In genomic region chr12:10191865-10192264, GRCh38 we compare ENCODE assay signal across 17 cellular contexts. TPM values are rescaled to one million over a fixed set of nuclear protein-coding genes. Genes with fewer than 3 reads are reported as not detected.
DNase-seq lines count a peak whose midpoint lies in the region; ATAC-seq, FAIRE-seq and TF ChIP-seq lines count a peak whose summit lies in the region.
"Had no signal": no experiment of that assay in that cellular context is flagged by ENCODE, and none has a peak within 500 bp of the region (broad histone marks: within the 10 kb centered on the region; RNA-seq: fewer than 3 reads in every experiment).

No MANE protein-coding gene starts in this region.

- H3K27me3 ChIP-seq in bronchial epithelial cell (ENCODE audit: control insufficient read depth, insufficient read depth, low read length): no peaks in the 10 kb centered on the region
- H3K27me3 ChIP-seq: cardiac muscle cell had no signal

- no peaks in the 10 kb centered on the region for H3K36me3 ChIP-seq in bronchial epithelial cell (ENCODE audit: control insufficient read depth, insufficient read depth, low read length)
- H3K36me3 ChIP-seq: cardiac muscle cell had no signal

- H3K4me1 Mint-ChIP-seq in stimulated activated memory B cell treated with anti-CD40 and anti-IgM and Interleukin-4, amounts not matched to agents 10 μg/mL and 1 μg/mL and 100 μg/mL, for 72 hours: peaks cover 18% of the 10 kb centered on the region

- no peaks in the 10 kb centered on the region for H3K9me3 Mint-ChIP-seq in stimulated activated memory B cell treated with anti-CD40 and anti-IgM and Interleukin-4, amounts not matched to agents 10 μg/mL and 1 μg/mL and 100 μg/mL, for 72 hours

- ATAC-seq in GM21381 (IDR thresholded peaks at IDR 0.05; ENCODE audit: unreplicated experiment): no peak
- ATAC-seq in stimulated activated memory B cell treated with anti-CD40 and anti-IgM and Interleukin-4, amounts not matched to agents 10 μg/mL and 1 μg/mL and 100 μg/mL, for 72 hours: no peak

- no peak for FAIRE-seq in bronchial epithelial cell (lab: Jason Lieb, UNC)
- FAIRE-seq: endothelial cell of umbilical vein, GM18507 had no signal

- no peak overlapping the region for H3K4me3 ChIP-seq in bronchial epithelial cell (ENCODE audit: low read depth, low read length)
- H3K4me3 ChIP-seq: cardiac muscle cell had no signal

- H3K4me3 Mint-ChIP-seq in stimulated activated memory B cell treated with anti-CD40 and anti-IgM and Interleukin-4, amounts not matched to agents 10 μg/mL and 1 μg/mL and 100 μg/mL, for 72 hours: no peak overlapping the region
- H3K4me3 Mint-ChIP-seq: B cell had no signal

- peaks cover 85% of the 10 kb centered on the region for H3K27me3 Mint-ChIP-seq in stimulated activated memory B cell treated with anti-CD40 and anti-IgM and Interleukin-4, amounts not matched to agents 10 μg/mL and 1 μg/mL and 100 μg/mL, for 72 hours

- peak; percentile 82 for DNase-seq in AG20443 (ENCODE audit: low spot score)
- peak; percentile 94 for DNase-seq in M059J (ENCODE audit: low read depth)
- DNase-seq in bronchial epithelial cell (ENCODE audit: low read depth): peak; percentile 75
- DNase-seq in kidney glomerular epithelial cell (lab: John Stamatoyannopoulos, UW): peak; percentile 60
- DNase-seq in activated gamma-delta T cell treated with Interleukin-2 at 50 U/mL for 16 hours: no peak
- DNase-seq in NCI-H2081 treated with DMSO at 0.1 percent for 48 hours (lab: John Stamatoyannopoulos, UW): no peak
- DNase-seq: DND-41; NCI-H2171; stimulated activated CD4-positive, alpha-beta T cell treated with anti-CD3 and anti-CD28 coated beads, Interleukin-4, amount 100 ng/mL, for 24 hours; stimulated activated naive CD4-positive, alpha-beta T cell had no signal

- no peaks in the 10 kb centered on the region for H3K36me3 Mint-ChIP-seq in stimulated activated memory B cell treated with anti-CD40 and anti-IgM and Interleukin-4, amounts not matched to agents 10 μg/mL and 1 μg/mL and 100 μg/mL, for 72 hours

- H3K27ac Mint-ChIP-seq in stimulated activated memory B cell treated with anti-CD40 and anti-IgM and Interleukin-4, amounts not matched to agents 10 μg/mL and 1 μg/mL and 100 μg/mL, for 72 hours: no peak overlapping the region
- H3K27ac Mint-ChIP-seq: B cell had no signal

- TF ChIP-seq CTCF in bronchial epithelial cell (IDR thresholded peaks at IDR 0.05; ENCODE audit: insufficient read depth, low read length, severe bottlenecking): no peak

RNA-seq across cellular contexts. Expression of gene TMEM52B, which starts 13.0 kb away (rescaled TPM):
- 0.37 and 1.2 TPM in 2 replicates for total RNA-seq in M059J (2014; rRNA removed; shearing (Covaris generic))
- not detected in 2 replicates for total RNA-seq in bronchial epithelial cell
- total RNA-seq: B cell, cardiac muscle cell, pulmonary artery endothelial cell had no signal

RNA-seq across cellular contexts. Expression of gene OLR1, which starts 19.9 kb away (rescaled TPM):
- total RNA-seq in M059J (2014; rRNA removed; shearing (Covaris generic)): 5.3 and 5.5 TPM in 2 replicates
- 0.38 TPM in 1 of 2 replicates, not detected in the other for total RNA-seq in bronchial epithelial cell
- total RNA-seq: B cell, cardiac muscle cell, endothelial cell of umbilical vein, pulmonary artery endothelial cell had no signal

RNA-seq across cellular contexts. Expression of gene GABARAPL1, which starts 20.8 kb away (rescaled TPM):
- total RNA-seq in M059J (2014; rRNA removed; shearing (Covaris generic)): 69.5 and 78.6 TPM in 2 replicates
- total RNA-seq in bronchial epithelial cell: 21.3 and 32.9 TPM in 2 replicates

Comparison
In these comparisons a context has a peak if more than half of its experiments do, and no peak if none do; other contexts are left out.
1. DNase-seq: peak in AG20443 (single experiment), M059J (single experiment), bronchial epithelial cell (single experiment) and kidney glomerular epithelial cell (single experiment); none in activated gamma-delta T cell treated with Interleukin-2 at 50 U/mL for 16 hours (single experiment) and NCI-H2081 treated with DMSO at 0.1 percent for 48 hours (single experiment).